ENCODE assay signal across 9 cellular contexts in genomic region chr6:33375143-33375649, GRCh38. TPM values are rescaled to one million over a fixed set of nuclear protein-coding genes. Genes with fewer than 3 reads are reported as not detected.
DNase-seq lines count a peak whose midpoint lies in the region; ATAC-seq and TF ChIP-seq lines count a peak whose summit lies in the region.
"Had no signal": no experiment of that assay in that cellular context is flagged by ENCODE, and none has a peak within 500 bp of the region (broad histone marks: within the 10 kb centered on the region; RNA-seq: fewer than 3 reads in every experiment).

No MANE protein-coding gene starts in this region.

- no peaks in the 10 kb centered on the region for H3K27me3 ChIP-seq in BJ (ENCODE audit: control insufficient read depth, insufficient read depth, low read length)

- ATAC-seq in HG03280 (IDR thresholded peaks at IDR 0.05; ENCODE audit: unreplicated experiment), result no peak
- no peak for ATAC-seq in HG03460 (IDR thresholded peaks at IDR 0.05; ENCODE audit: unreplicated experiment)

- POLR2A ChIA-PET in BJ (lab: Charles Lee), result interaction anchor here (0.7 kb wide), 1 partner anchor 21 kb away, joined by 6 read pairs; no protein-coding TSS in a partner anchor

- H3K4me1 Mint-ChIP-seq in nephron progenitor cell, result peaks cover 53% of the 10 kb centered on the region
- H3K4me1 Mint-ChIP-seq in T-helper 2 cell treated with Interferon-gamma antibody and Interleukin-4, amounts not matched to agents 5 μg/mL and 100 μg/mL, for 36 hours (ENCODE audit: low read depth), result peaks cover 11% of the 10 kb centered on the region

- CTCF ChIA-PET in BJ (lab: Yijun Ruan, JAX), result interaction anchor here (0.9 to 2.5 kb wide), 6 partner anchors 9 to 51 kb away, joined by 3 to 15 read pairs (median 4); no protein-coding TSS in a partner anchor

- no peaks in the 10 kb centered on the region for H3K36me3 ChIP-seq in BJ (ENCODE audit: control insufficient read depth, insufficient read depth, low read length)

- H3K27ac Mint-ChIP-seq in nephron progenitor cell, result peak overlapping the region; percentile 74
- H3K27ac Mint-ChIP-seq in T-helper 2 cell treated with Interferon-gamma antibody and Interleukin-4, amounts not matched to agents 5 μg/mL and 100 μg/mL, for 36 hours, result no peak overlapping the region
- H3K27ac Mint-ChIP-seq: T-helper 1 cell treated with Interleukin-12 subunit alpha and Interleukin-12 subunit beta and Interleukin-4 antibody, amounts not matched to agents 30 μg/mL and 1 μg/mL, for 36 hours had no signal

- H3K9me3 Mint-ChIP-seq in nephron progenitor cell, result no peaks in the 10 kb centered on the region
- H3K9me3 Mint-ChIP-seq in T-helper 2 cell treated with Interferon-gamma antibody and Interleukin-4, amounts not matched to agents 5 μg/mL and 100 μg/mL, for 36 hours, result no peaks in the 10 kb centered on the region
- H3K9me3 Mint-ChIP-seq: T-helper 1 cell treated with Interleukin-12 subunit alpha and Interleukin-12 subunit beta and Interleukin-4 antibody, amounts not matched to agents 30 μg/mL and 1 μg/mL, for 36 hours had no signal

- H3K4me3 ChIP-seq in BJ (ENCODE audit: low read depth, low read length) (no peak overlapping the region), epithelial cell of esophagus (ENCODE audit: low read length) (no peak overlapping the region)

- H3K27me3 Mint-ChIP-seq in nephron progenitor cell (ENCODE audit: low read depth, poor library complexity), result peaks cover 13% of the 10 kb centered on the region
- no peaks in the 10 kb centered on the region for H3K27me3 Mint-ChIP-seq in T-helper 2 cell treated with Interferon-gamma antibody and Interleukin-4, amounts not matched to agents 5 μg/mL and 100 μg/mL, for 36 hours (ENCODE audit: low read depth)

- no peaks in the 10 kb centered on the region for H3K36me3 Mint-ChIP-seq in nephron progenitor cell (ENCODE audit: low read depth)
- H3K36me3 Mint-ChIP-seq in T-helper 2 cell treated with Interferon-gamma antibody and Interleukin-4, amounts not matched to agents 5 μg/mL and 100 μg/mL, for 36 hours (ENCODE audit: low read depth), result no peaks in the 10 kb centered on the region

- peak; percentile 40 for DNase-seq in BJ (ENCODE audit: low read depth)
- DNase-seq in NCI-H446 treated with DMSO at 0.1 percent for 48 hours (lab: John Stamatoyannopoulos, UW), result peak; percentile 16
- DNase-seq in epithelial cell of esophagus (ENCODE audit: low read depth), result peak; percentile 82
- DNase-seq in nephron progenitor cell, result no peak
- no peak for DNase-seq in T-helper 2 cell treated with Interferon-gamma antibody and Interleukin-4, amounts not matched to agents 5 μg/mL and 100 μg/mL, for 36 hours (ENCODE audit: low spot score)
- DNase-seq in NCI-H345 treated with DMSO at 0.1 percent for 48 hours (lab: John Stamatoyannopoulos, UW; ENCODE audit: unreplicated experiment), result no peak

- TF ChIP-seq CTCF in BJ (IDR thresholded peaks at IDR 0.05; ENCODE audit: insufficient read depth, low read depth, low read length) (no peak), epithelial cell of esophagus (IDR thresholded peaks at IDR 0.05; ENCODE audit: insufficient read depth, low read depth, low read length, missing control alignments) (no peak), nephron progenitor cell (IDR thresholded peaks at IDR 0.05) (no peak)

- no peak overlapping the region for H3K4me3 Mint-ChIP-seq in nephron progenitor cell
- H3K4me3 Mint-ChIP-seq in T-helper 2 cell treated with Interferon-gamma antibody and Interleukin-4, amounts not matched to agents 5 μg/mL and 100 μg/mL, for 36 hours, result no peak overlapping the region
- H3K4me3 Mint-ChIP-seq: T-helper 1 cell treated with Interleukin-12 subunit alpha and Interleukin-12 subunit beta and Interleukin-4 antibody, amounts not matched to agents 30 μg/mL and 1 μg/mL, for 36 hours had no signal

RNA-seq across cellular contexts. Expression of gene KIFC1, which starts 16.4 kb away (rescaled TPM):
- 24.2 and 32.4 TPM in 2 replicates for polyA plus RNA-seq in BJ (2011; rRNA removed)
- polyA minus RNA-seq in BJ (2011; rRNA and poly(A)+ RNA removed), result 20.8 and 29.6 TPM in 2 replicates

RNA-seq across cellular contexts. Expression of gene PHF1, which starts 35.6 kb away (rescaled TPM):
- 37.8 and 54.6 TPM in 2 replicates for polyA plus RNA-seq in BJ (2011; rRNA removed)
- polyA minus RNA-seq in BJ (2011; rRNA and poly(A)+ RNA removed), result 24.4 and 25.0 TPM in 2 replicates

RNA-seq across cellular contexts. Expression of gene CUTA, which starts 42.7 kb away (rescaled TPM):
- polyA plus RNA-seq in BJ (2011; rRNA removed), result 347 and 369 TPM in 2 replicates
- 109 and 127 TPM in 2 replicates for polyA minus RNA-seq in BJ (2011; rRNA and poly(A)+ RNA removed)

RNA-seq across cellular contexts. Expression of gene SYNGAP1, which starts 44.7 kb away (rescaled TPM):
- polyA plus RNA-seq in BJ (2011; rRNA removed), result 4.2 and 5.7 TPM in 2 replicates
- 5.6 and 6.5 TPM in 2 replicates for polyA minus RNA-seq in BJ (2011; rRNA and poly(A)+ RNA removed)

RNA-seq across cellular contexts. Expression of gene DAXX, which starts 52.4 kb away (rescaled TPM):
- 37.5 and 46.9 TPM in 2 replicates for polyA plus RNA-seq in BJ (2011; rRNA removed)
- polyA minus RNA-seq in BJ (2011; rRNA and poly(A)+ RNA removed), result 11.8 and 18.3 TPM in 2 replicates

Comparison
In these comparisons a context has a peak if more than half of its experiments do, and no peak if none do; other contexts are left out.
1. DNase-seq: peak in BJ (single experiment), NCI-H446 treated with DMSO at 0.1 percent for 48 hours (single experiment) and epithelial cell of esophagus (single experiment); none in nephron progenitor cell (single experiment), T-helper 2 cell treated with Interferon-gamma antibody and Interleukin-4, amounts not matched to agents 5 μg/mL and 100 μg/mL, for 36 hours (single experiment) and NCI-H345 treated with DMSO at 0.1 percent for 48 hours (single experiment).